8 cellular contexts compared by ENCODE assay signal in the genomic region with DNA sequence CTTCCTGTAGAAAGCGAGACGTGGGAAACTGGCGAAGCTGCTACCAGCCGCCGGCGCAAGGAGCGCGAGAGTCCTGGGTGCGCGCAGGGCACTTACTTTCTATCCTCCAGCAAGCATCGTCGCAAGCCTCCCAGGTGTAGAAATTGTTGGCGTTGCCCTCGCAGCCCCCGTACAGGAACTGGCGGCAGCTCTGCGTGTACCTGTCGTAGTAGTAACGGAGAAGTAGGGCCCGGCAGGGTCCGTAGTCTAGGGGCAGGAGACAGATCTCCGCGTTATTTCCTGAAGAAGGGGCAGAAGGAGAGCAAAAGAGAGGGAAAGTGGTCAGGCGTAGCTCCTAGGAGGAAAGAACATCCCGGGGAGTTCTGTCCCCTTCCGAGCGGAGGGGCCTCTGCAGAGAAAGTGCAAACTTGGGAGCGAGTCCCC. TPM values are rescaled to one million over a fixed set of nuclear protein-coding genes. Genes with fewer than 3 reads are reported as not detected.
DNase-seq lines count a peak whose midpoint lies in the region; ATAC-seq and TF ChIP-seq lines count a peak whose summit lies in the region.

No MANE protein-coding gene starts in this region.

- CTCF ChIA-PET in Panc1 (lab: Charles Lee) = no interaction called here

- peak overlapping the region; percentile 41 to 81 (median 74) for H3K4me3 Mint-ChIP-seq in naive thymus-derived CD8-positive, alpha-beta T cell

- no peaks in the 10 kb centered on the region for H3K4me1 ChIP-seq in Panc1 (ENCODE audit: control insufficient read depth, insufficient read depth, low read length)

- intact Hi-C loops in Panc1 (cut with micrococcal nuclease; ENCODE audit: unreplicated experiment) = no loop called here

- peaks cover 4% of the 10 kb centered on the region for H3K27me3 ChIP-seq in Panc1 (ENCODE audit: control insufficient read depth, insufficient read depth, low read length)

- BruUV-seq in Panc1 (replicated peaks; lab: Mats Ljungman, UMichigan) = no TSS peak

- ATAC-seq in Panc1 = peak; percentile 48; the same call in 1 of the 2 replicates
- ATAC-seq in naive thymus-derived CD8-positive, alpha-beta T cell = no peak

- in situ Hi-C loops in Panc1 (cut with HindIII; ENCODE audit: low pct_unique_long_range_greater_than_20kb, low sequenced_read_pairs) = no loop called here

- TF ChIP-seq CTCF in HFF-Myc (IDR thresholded peaks at IDR 0.05; ENCODE audit: low read depth, low read length, missing control alignments) = no peak
- TF ChIP-seq CTCF in Panc1 (IDR thresholded peaks at IDR 0.05) = no peak
- no peak for TF ChIP-seq CTCF in epithelial cell of proximal tubule (conservative IDR thresholded peaks at IDR 0.05; ENCODE audit: low read depth, low read length)

- H3K4me1 Mint-ChIP-seq in naive thymus-derived CD8-positive, alpha-beta T cell = peaks cover 7 to 15% (median 11%) of the 10 kb centered on the region in 4 donors

- H3K27ac ChIP-seq in Panc1 (ENCODE audit: low read length) = no peak overlapping the region

- H3K27me3 Mint-ChIP-seq in naive thymus-derived CD8-positive, alpha-beta T cell = peaks cover 22 to 61% (median 45%) of the 10 kb centered on the region in 5 donors

- H3K4me3 ChIP-seq in HFF-Myc (replicated peaks; ENCODE audit: low read depth, low read length) = peak overlapping the region; percentile 59
- H3K4me3 ChIP-seq in Panc1 (ENCODE audit: low read depth in 2 of 2, low read length in 2 of 2) = peak overlapping the region; percentile 37 to 49
- H3K4me3 ChIP-seq in epithelial cell of proximal tubule (ENCODE audit: low read depth, low read length) = peak overlapping the region; percentile 84

- H3K9me3 ChIP-seq in Panc1 (ENCODE audit: control insufficient read depth, insufficient read depth, low read depth, low read length) = no peaks in the 10 kb centered on the region

- H3K27ac Mint-ChIP-seq in naive thymus-derived CD8-positive, alpha-beta T cell = peak overlapping the region in 2 of 10 donors; percentile 27 to 49

- H3K36me3 ChIP-seq in Panc1 (ENCODE audit: control insufficient read depth, insufficient read depth, low read length) = no peaks in the 10 kb centered on the region

- peaks cover 0 to 2% (median 0%) of the 10 kb centered on the region in 9 donors for H3K9me3 Mint-ChIP-seq in naive thymus-derived CD8-positive, alpha-beta T cell

- DNase-seq in NCI-H1417 (lab: John Stamatoyannopoulos, UW) (peak in 2 of 3 experiments; percentile 34 to 43), NCI-H1417 treated with DMSO at 0.1 percent for 48 hours (lab: John Stamatoyannopoulos, UW) (no peak), HFF-Myc (ENCODE audit: extremely low read depth, low read depth) (no peak), Panc1 (ENCODE audit: low read depth, low spot score) (no peak), epithelial cell of proximal tubule (ENCODE audit: low read depth) (peak; percentile 37), amniotic stem cell (lab: John Stamatoyannopoulos, UW) (no peak)
- no peak for DNase-seq in naive thymus-derived CD8-positive, alpha-beta T cell
- DNase-seq in central memory CD4-positive, alpha-beta T cell = no peak

- H3K36me3 Mint-ChIP-seq in naive thymus-derived CD8-positive, alpha-beta T cell = peaks cover 0 to 2% (median 0%) of the 10 kb centered on the region in 3 donors

- POLR2A ChIA-PET in Panc1 (lab: Charles Lee) = no interaction called here
- POLR2A ChIA-PET in naive thymus-derived CD8-positive, alpha-beta T cell (lab: Charles Lee) = no interaction called here

RNA-seq across cellular contexts. Expression of a gene that starts 0.5 kb away (rescaled TPM):
- total RNA-seq in Panc1 (2021; ENCODE audit: unreplicated experiment) (2.9 TPM), epithelial cell of proximal tubule (144 and 162 TPM in 2 replicates)
- polyA plus RNA-seq in Panc1 (2012; ENCODE audit: insufficient read length) = 2.5 TPM
- not detected for total RNA-seq in naive thymus-derived CD8-positive, alpha-beta T cell
- polyA plus RNA-seq in naive thymus-derived CD8-positive, alpha-beta T cell = not detected

RNA-seq across cellular contexts. Expression of a gene that starts 16.3 kb away (rescaled TPM):
- total RNA-seq in Panc1 (2021; ENCODE audit: unreplicated experiment) (not detected), epithelial cell of proximal tubule (not detected in 2 replicates)
- polyA plus RNA-seq in Panc1 (2012; ENCODE audit: insufficient read length) = not detected
- not detected for total RNA-seq in naive thymus-derived CD8-positive, alpha-beta T cell
- polyA plus RNA-seq in naive thymus-derived CD8-positive, alpha-beta T cell = not detected

RNA-seq across cellular contexts. Expression of a gene that starts 31.5 kb away (rescaled TPM):
- 7.0 TPM for total RNA-seq in Panc1 (2021; ENCODE audit: unreplicated experiment)
- polyA plus RNA-seq in Panc1 (2012; ENCODE audit: insufficient read length) = 4.7 TPM
- total RNA-seq in epithelial cell of proximal tubule = 35.2 and 43.6 TPM in 2 replicates
- total RNA-seq in naive thymus-derived CD8-positive, alpha-beta T cell = under 1 TPM in 1 of 2 experiments, not detected in 1; 0.16 TPM
- not detected for polyA plus RNA-seq in naive thymus-derived CD8-positive, alpha-beta T cell

Comparison
In these comparisons a context has a peak if more than half of its experiments do, and no peak if none do; other contexts are left out.
1. DNase-seq: peak in NCI-H1417 (2 of 3) and epithelial cell of proximal tubule (single experiment); none in NCI-H1417 treated with DMSO at 0.1 percent for 48 hours (single experiment), HFF-Myc (single experiment), Panc1 (single experiment), naive thymus-derived CD8-positive, alpha-beta T cell (0 of 10), central memory CD4-positive, alpha-beta T cell (single experiment) and amniotic stem cell (single experiment).
2. RNA of a gene that starts 0.5 kb away (total RNA-seq): 144 to 162 TPM in epithelial cell of proximal tubule; 2.9 TPM in Panc1 (single experiment) and not detected in naive thymus-derived CD8-positive, alpha-beta T cell; every median in the first group is over 10 times any median in the second.
3. Peak in every context shown above with its lines, with median percentiles within 50 percentile points of each other: H3K4me3 ChIP-seq.